Comparison of ENCODE assay signal across 1 cellular context in the genomic region with DNA sequence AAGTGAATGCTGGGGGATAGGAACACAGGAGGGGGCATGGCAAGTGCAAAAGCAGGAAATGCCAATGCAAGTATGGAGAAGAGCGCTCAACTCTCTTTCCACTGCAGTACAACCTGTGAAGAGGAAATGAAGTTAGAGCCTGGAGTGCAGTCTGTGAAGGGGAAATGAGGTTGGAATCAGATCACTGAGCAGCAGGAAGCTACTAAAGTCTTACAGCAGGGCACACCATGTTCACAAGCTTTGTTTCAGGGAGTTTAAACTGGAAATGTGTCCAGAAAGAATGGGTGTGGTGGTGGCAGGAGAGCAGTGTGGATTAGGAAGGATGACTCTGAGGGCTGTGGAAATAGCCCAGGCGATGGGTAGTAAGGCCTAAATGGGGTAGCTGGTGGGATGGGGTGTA.
TF ChIP-seq lines count a peak whose summit lies in the region.

No MANE protein-coding gene starts in this region.

TF ChIP-seq in H1, 55 proteins besides CTCF, POLR2A, EP300 and RAD21:
- TF ChIP-seq, protein P1, sequence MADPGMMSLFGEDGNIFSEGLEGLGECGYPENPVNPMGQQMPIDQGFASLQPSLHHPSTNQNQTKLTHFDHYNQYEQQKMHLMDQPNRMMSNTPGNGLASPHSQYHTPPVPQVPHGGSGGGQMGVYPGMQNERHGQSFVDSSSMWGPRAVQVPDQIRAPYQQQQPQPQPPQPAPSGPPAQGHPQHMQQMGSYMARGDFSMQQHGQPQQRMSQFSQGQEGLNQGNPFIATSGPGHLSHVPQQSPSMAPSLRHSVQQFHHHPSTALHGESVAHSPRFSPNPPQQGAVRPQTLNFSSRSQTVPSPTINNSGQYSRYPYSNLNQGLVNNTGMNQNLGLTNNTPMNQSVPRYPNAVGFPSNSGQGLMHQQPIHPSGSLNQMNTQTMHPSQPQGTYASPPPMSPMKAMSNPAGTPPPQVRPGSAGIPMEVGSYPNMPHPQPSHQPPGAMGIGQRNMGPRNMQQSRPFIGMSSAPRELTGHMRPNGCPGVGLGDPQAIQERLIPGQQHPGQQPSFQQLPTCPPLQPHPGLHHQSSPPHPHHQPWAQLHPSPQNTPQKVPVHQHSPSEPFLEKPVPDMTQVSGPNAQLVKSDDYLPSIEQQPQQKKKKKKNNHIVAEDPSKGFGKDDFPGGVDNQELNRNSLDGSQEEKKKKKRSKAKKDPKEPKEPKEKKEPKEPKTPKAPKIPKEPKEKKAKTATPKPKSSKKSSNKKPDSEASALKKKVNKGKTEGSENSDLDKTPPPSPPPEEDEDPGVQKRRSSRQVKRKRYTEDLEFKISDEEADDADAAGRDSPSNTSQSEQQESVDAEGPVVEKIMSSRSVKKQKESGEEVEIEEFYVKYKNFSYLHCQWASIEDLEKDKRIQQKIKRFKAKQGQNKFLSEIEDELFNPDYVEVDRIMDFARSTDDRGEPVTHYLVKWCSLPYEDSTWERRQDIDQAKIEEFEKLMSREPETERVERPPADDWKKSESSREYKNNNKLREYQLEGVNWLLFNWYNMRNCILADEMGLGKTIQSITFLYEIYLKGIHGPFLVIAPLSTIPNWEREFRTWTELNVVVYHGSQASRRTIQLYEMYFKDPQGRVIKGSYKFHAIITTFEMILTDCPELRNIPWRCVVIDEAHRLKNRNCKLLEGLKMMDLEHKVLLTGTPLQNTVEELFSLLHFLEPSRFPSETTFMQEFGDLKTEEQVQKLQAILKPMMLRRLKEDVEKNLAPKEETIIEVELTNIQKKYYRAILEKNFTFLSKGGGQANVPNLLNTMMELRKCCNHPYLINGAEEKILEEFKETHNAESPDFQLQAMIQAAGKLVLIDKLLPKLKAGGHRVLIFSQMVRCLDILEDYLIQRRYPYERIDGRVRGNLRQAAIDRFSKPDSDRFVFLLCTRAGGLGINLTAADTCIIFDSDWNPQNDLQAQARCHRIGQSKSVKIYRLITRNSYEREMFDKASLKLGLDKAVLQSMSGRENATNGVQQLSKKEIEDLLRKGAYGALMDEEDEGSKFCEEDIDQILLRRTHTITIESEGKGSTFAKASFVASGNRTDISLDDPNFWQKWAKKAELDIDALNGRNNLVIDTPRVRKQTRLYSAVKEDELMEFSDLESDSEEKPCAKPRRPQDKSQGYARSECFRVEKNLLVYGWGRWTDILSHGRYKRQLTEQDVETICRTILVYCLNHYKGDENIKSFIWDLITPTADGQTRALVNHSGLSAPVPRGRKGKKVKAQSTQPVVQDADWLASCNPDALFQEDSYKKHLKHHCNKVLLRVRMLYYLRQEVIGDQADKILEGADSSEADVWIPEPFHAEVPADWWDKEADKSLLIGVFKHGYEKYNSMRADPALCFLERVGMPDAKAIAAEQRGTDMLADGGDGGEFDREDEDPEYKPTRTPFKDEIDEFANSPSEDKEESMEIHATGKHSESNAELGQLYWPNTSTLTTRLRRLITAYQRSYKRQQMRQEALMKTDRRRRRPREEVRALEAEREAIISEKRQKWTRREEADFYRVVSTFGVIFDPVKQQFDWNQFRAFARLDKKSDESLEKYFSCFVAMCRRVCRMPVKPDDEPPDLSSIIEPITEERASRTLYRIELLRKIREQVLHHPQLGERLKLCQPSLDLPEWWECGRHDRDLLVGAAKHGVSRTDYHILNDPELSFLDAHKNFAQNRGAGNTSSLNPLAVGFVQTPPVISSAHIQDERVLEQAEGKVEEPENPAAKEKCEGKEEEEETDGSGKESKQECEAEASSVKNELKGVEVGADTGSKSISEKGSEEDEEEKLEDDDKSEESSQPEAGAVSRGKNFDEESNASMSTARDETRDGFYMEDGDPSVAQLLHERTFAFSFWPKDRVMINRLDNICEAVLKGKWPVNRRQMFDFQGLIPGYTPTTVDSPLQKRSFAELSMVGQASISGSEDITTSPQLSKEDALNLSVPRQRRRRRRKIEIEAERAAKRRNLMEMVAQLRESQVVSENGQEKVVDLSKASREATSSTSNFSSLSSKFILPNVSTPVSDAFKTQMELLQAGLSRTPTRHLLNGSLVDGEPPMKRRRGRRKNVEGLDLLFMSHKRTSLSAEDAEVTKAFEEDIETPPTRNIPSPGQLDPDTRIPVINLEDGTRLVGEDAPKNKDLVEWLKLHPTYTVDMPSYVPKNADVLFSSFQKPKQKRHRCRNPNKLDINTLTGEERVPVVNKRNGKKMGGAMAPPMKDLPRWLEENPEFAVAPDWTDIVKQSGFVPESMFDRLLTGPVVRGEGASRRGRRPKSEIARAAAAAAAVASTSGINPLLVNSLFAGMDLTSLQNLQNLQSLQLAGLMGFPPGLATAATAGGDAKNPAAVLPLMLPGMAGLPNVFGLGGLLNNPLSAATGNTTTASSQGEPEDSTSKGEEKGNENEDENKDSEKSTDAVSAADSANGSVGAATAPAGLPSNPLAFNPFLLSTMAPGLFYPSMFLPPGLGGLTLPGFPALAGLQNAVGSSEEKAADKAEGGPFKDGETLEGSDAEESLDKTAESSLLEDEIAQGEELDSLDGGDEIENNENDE (IDR thresholded peaks at IDR 0.05; ENCODE audit: insufficient replicate concordance, low read length) = no peak
- no peak for TF ChIP-seq EZH2 (IDR thresholded peaks at IDR 0.05; ENCODE audit: low read depth, low read length, severe bottlenecking)
- TF ChIP-seq RBBP5 (IDR thresholded peaks at IDR 0.05; ENCODE audit: borderline replicate concordance, low read depth, low read length) = no peak
- TF ChIP-seq KDM5A (IDR thresholded peaks at IDR 0.05; ENCODE audit: low read length) = no peak
- no peak for TF ChIP-seq MAFK (IDR thresholded peaks at IDR 0.05; ENCODE audit: low read depth, low read length)
- no peak for TF ChIP-seq HDAC2 (IDR thresholded peaks at IDR 0.05; ENCODE audit: borderline replicate concordance in 1 of 2, low read depth in 2 of 2, low read length in 2 of 2)
- TF ChIP-seq TEAD4 (IDR thresholded peaks at IDR 0.05; ENCODE audit: low read depth, low read length) = no peak
- TF ChIP-seq SIN3A (conservative IDR thresholded peaks at IDR 0.05 in 1 of 2, IDR thresholded peaks at IDR 0.05 in 1 of 2; ENCODE audit: low read depth in 1 of 2, low read length in 2 of 2) = no peak
- TF ChIP-seq BCL11A (IDR thresholded peaks at IDR 0.05; ENCODE audit: low read depth in 2 of 2, low read length in 2 of 2) = no peak
- TF ChIP-seq, protein P2, sequence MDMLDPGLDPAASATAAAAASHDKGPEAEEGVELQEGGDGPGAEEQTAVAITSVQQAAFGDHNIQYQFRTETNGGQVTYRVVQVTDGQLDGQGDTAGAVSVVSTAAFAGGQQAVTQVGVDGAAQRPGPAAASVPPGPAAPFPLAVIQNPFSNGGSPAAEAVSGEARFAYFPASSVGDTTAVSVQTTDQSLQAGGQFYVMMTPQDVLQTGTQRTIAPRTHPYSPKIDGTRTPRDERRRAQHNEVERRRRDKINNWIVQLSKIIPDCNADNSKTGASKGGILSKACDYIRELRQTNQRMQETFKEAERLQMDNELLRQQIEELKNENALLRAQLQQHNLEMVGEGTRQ (IDR thresholded peaks at IDR 0.05; ENCODE audit: low read length) = no peak
- TF ChIP-seq RXRA (IDR thresholded peaks at IDR 0.05; ENCODE audit: insufficient read depth, low read depth, low read length) = no peak
- no peak for TF ChIP-seq NANOG (IDR thresholded peaks at IDR 0.05; ENCODE audit: insufficient read depth, low read depth, low read length, poor library complexity, severe bottlenecking)
- no peak for TF ChIP-seq SP1 (IDR thresholded peaks at IDR 0.05; ENCODE audit: low read depth, low read length)
- TF ChIP-seq TAF7 (optimal IDR thresholded peaks at IDR 0.05; ENCODE audit: borderline replicate concordance, low read depth, low read length) = no peak
